In the genomic region with DNA sequence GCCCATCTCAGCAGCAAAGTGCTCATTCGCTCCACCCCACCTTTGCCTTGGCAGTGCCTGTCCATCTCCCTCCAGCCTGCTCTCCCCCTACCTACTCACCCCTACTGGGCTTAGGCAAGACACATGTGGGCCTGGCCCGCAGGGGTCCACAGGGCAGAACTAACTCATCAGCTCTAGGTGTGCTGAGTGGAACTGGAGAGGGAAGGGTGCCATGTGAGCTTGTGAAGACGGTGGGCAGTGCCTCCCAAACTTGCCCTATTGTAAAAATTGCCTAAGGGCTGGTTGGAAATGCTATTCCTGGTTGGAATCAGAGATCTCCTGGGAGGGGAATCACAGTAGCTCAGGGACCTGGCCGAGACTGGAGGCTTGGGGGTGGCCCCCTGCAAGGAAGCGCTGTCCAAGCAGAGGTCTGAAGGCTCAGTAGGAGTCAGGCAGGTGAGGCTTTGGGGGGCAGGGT, we compare ENCODE assay signal across 14 cellular contexts. TPM values are rescaled to one million over a fixed set of nuclear protein-coding genes. Genes with fewer than 3 reads are reported as not detected.
DNase-seq lines count a peak whose midpoint lies in the region; ATAC-seq and TF ChIP-seq lines count a peak whose summit lies in the region.
"Had no signal": no experiment of that assay in that cellular context is flagged by ENCODE, and none has a peak within 500 bp of the region (broad histone marks: within the 10 kb centered on the region; RNA-seq: fewer than 3 reads in every experiment).

No MANE protein-coding gene starts in this region.

- no peak for ATAC-seq in activated naive CD8-positive, alpha-beta T cell treated with anti-CD3 and anti-CD28 coated beads, Interleukin-2, amount 50 U/mL, for 24 hours
- ATAC-seq in GM18520 (IDR thresholded peaks at IDR 0.05; ENCODE audit: unreplicated experiment), result no peak
- ATAC-seq: Panc1, pancreas had no signal

- DNase-seq in CD14-positive monocyte (ENCODE audit: low spot score), result peak; percentile 30
- DNase-seq in activated naive CD8-positive, alpha-beta T cell treated with anti-CD3 and anti-CD28 coated beads, Interleukin-2, amount 50 U/mL, for 24 hours, result peak; percentile 21
- DNase-seq in osteocyte (ENCODE audit: extremely low spot score, unreplicated experiment), result no peak
- DNase-seq in hepatic stellate cell (ENCODE audit: low spot score), result no peak
- DNase-seq in COLO668 (lab: John Stamatoyannopoulos, UW; ENCODE audit: unreplicated experiment), result no peak
- DNase-seq: MM.1S, NCI-H2171 treated with DMSO at 0.1 percent for 48 hours, T1000 had no signal

- no peaks in the 10 kb centered on the region for H4K20me1 ChIP-seq in KMS-11 (ENCODE audit: insufficient read depth)

- H3K4me3 Mint-ChIP-seq in CD14-positive monocyte, result no peak overlapping the region
- peak overlapping the region; percentile 29 for H3K4me3 Mint-ChIP-seq in activated naive CD8-positive, alpha-beta T cell treated with anti-CD3 and anti-CD28 coated beads, Interleukin-2, amount 50 U/mL, for 24 hours
- H3K4me3 Mint-ChIP-seq in osteocyte (ENCODE audit: unreplicated experiment), result no peak overlapping the region

- H3K27ac ChIP-seq in KMS-11, result peak overlapping the region; percentile 92
- H3K27ac ChIP-seq: pancreas had no signal

- H3K9me3 Mint-ChIP-seq in CD14-positive monocyte (peaks cover 0 to 7% (median 3%) of the 10 kb centered on the region in 7 donors), osteocyte (ENCODE audit: unreplicated experiment) (peaks cover 4% of the 10 kb centered on the region)
- H3K9me3 Mint-ChIP-seq in activated naive CD8-positive, alpha-beta T cell treated with anti-CD3 and anti-CD28 coated beads, Interleukin-2, amount 50 U/mL, for 24 hours, result peaks cover 4% of the 10 kb centered on the region

- peak overlapping the region; percentile 57; the same call in 1 of the 2 replicates for H3K9ac ChIP-seq in KMS-11

- H3K27ac Mint-ChIP-seq in CD14-positive monocyte (peak overlapping the region in 1 of 7 donors; percentile 7), osteocyte (ENCODE audit: unreplicated experiment) (peak overlapping the region; percentile 75)
- peak overlapping the region; percentile 85 for H3K27ac Mint-ChIP-seq in activated naive CD8-positive, alpha-beta T cell treated with anti-CD3 and anti-CD28 coated beads, Interleukin-2, amount 50 U/mL, for 24 hours

- peaks cover 10 to 33% (median 30%) of the 10 kb centered on the region in 3 donors for H3K27me3 Mint-ChIP-seq in CD14-positive monocyte (ENCODE audit: low read depth in 3 of 3)
- H3K27me3 Mint-ChIP-seq in activated naive CD8-positive, alpha-beta T cell treated with anti-CD3 and anti-CD28 coated beads, Interleukin-2, amount 50 U/mL, for 24 hours, result no peaks in the 10 kb centered on the region
- no peaks in the 10 kb centered on the region for H3K27me3 Mint-ChIP-seq in osteocyte (ENCODE audit: unreplicated experiment)

- TF ChIP-seq CTCF in CD14-positive monocyte (IDR thresholded peaks at IDR 0.05) (no peak), KMS-11 (conservative IDR thresholded peaks at IDR 0.05; ENCODE audit: low read depth, low read length) (no peak), osteocyte (IDR thresholded peaks at IDR 0.05) (no peak)

- H3K27me3 ChIP-seq in KMS-11 (ENCODE audit: insufficient read depth, low read depth), result no peaks in the 10 kb centered on the region
- H3K27me3 ChIP-seq: pancreas had no signal

- H3K79me2 ChIP-seq in KMS-11 (ENCODE audit: insufficient read depth, low read depth), result no peaks in the 10 kb centered on the region

- H3K4me1 ChIP-seq in KMS-11 (ENCODE audit: low read depth, poor library complexity, severe bottlenecking), result peaks cover 70% of the 10 kb centered on the region
- H3K4me1 ChIP-seq: pancreas had no signal

- H3K4me2 ChIP-seq in KMS-11, result peak overlapping the region; percentile 95

- H3K4me1 Mint-ChIP-seq in CD14-positive monocyte (peaks cover 15% of the 10 kb centered on the region), osteocyte (ENCODE audit: unreplicated experiment) (peaks cover 54% of the 10 kb centered on the region)
- H3K4me1 Mint-ChIP-seq in activated naive CD8-positive, alpha-beta T cell treated with anti-CD3 and anti-CD28 coated beads, Interleukin-2, amount 50 U/mL, for 24 hours, result peaks cover 67% of the 10 kb centered on the region

- H3K36me3 Mint-ChIP-seq in CD14-positive monocyte, result no peaks in the 10 kb centered on the region
- peaks cover 7% of the 10 kb centered on the region for H3K36me3 Mint-ChIP-seq in activated naive CD8-positive, alpha-beta T cell treated with anti-CD3 and anti-CD28 coated beads, Interleukin-2, amount 50 U/mL, for 24 hours (ENCODE audit: low read depth)
- H3K36me3 Mint-ChIP-seq in osteocyte (ENCODE audit: unreplicated experiment), result no peaks in the 10 kb centered on the region

- no peaks in the 10 kb centered on the region for H3K36me3 ChIP-seq in KMS-11 (ENCODE audit: insufficient read depth)
- H3K36me3 ChIP-seq: pancreas had no signal

- peak overlapping the region; percentile 53 for H2AFZ ChIP-seq in KMS-11 (ENCODE audit: low read depth)

- H3K4me3 ChIP-seq in KMS-11 (IDR thresholded peaks at IDR 0.05; ENCODE audit: insufficient read depth, low read depth, low read length), result no peak overlapping the region
- H3K4me3 ChIP-seq: lung, pancreas had no signal

- intact Hi-C loops in CD14-positive monocyte (cut with micrococcal nuclease), result loop anchor here (5.0 to 10.0 kb wide), 6 partner anchors 88 to 228 kb away; a partner anchor contains a TSS

RNA-seq across cellular contexts. Expression of a gene that starts 29.1 kb away (rescaled TPM):
- polyA plus RNA-seq in CD14-positive monocyte, result not detected
- total RNA-seq in osteocyte, result 0.21 and 0.73 TPM in 2 replicates
- polyA plus RNA-seq: pancreas had no signal

RNA-seq across cellular contexts. Expression of a gene that starts 34.7 kb away (rescaled TPM):
- polyA plus RNA-seq in CD14-positive monocyte, result 1 to 10 TPM; 1.2 to 2.1 TPM
- total RNA-seq in osteocyte, result 0.21 TPM in 1 of 2 replicates, not detected in the other
- total RNA-seq: bronchial epithelial cell had no signal

Comparison
In these comparisons a context has a peak if more than half of its experiments do, and no peak if none do; other contexts are left out.
1. DNase-seq: peak in CD14-positive monocyte (single experiment) and activated naive CD8-positive, alpha-beta T cell treated with anti-CD3 and anti-CD28 coated beads, Interleukin-2, amount 50 U/mL, for 24 hours (single experiment); none in osteocyte (single experiment), hepatic stellate cell (single experiment) and COLO668 (single experiment).